Comparison of ENCODE assay signal across 8 cellular contexts in the genomic region with DNA sequence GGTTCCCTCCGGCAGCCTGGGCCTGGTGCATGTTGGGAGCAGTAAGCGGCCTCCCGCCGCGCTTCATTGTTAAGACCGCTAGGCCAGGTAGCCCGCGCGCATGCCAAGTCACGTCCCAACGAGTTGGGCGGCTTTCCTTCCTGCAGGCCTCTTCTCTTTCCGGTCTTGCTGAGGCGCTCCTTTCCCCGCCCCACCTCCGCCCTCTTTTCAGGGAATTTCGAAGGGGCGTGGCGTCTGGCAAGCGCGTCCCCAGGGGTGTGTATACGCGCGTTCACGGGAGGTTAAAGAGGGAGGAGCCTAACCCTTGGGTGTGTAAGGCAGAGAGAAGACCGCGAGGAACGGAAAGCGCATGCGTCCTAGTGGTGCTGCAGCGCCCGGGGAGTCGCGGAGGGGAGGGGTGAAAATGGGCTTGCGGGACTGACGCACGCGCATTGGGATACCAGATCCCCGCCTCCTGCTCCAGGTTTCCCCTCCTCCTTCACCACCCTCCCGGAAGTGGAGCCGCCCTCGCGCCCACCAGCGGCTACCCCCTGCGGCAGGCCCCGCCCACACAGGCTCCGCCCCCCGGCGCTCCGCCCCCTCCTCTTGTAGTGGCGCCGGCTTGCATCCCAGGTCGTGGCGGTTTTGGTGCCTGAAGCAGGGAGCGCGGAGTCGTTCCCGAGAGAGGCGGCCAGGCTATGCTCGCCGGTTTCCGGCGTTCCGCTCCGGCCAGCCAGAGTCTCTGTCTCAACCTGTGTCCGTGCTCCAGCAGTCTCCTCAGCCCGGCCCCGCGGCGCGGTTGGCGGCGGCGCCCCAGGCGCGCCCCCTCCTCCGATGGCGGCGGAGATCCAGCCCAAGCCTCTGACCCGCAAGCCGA. TPM values are rescaled to one million over a fixed set of nuclear protein-coding genes. Genes with fewer than 3 reads are reported as not detected.
DNase-seq lines count a peak whose midpoint lies in the region; TF ChIP-seq lines count a peak whose summit lies in the region.

Gene WDFY2 (plus strand): TSS at position 588 of the 856 bp plus-strand sequence. CDS start 226 bp downstream, at position 814.

- H3K4me3 ChIP-seq in NB4 (ENCODE audit: low read depth, low read length) (peak within 1 kb of the TSS; percentile 87), SK-N-MC (peak within 1 kb of the TSS; percentile 77)

- peak; percentile 94 for TF ChIP-seq POLR2A in NB4 (IDR thresholded peaks at IDR 0.05; ENCODE audit: extremely low read depth, insufficient read length)

- H3K27ac ChIP-seq in SK-N-MC: peak within 1 kb of the TSS; percentile 96

- peak within 1 kb of the TSS; percentile 94 for H3K27ac Mint-ChIP-seq in HFFc6

- H3K9me3 Mint-ChIP-seq in HFFc6: no peaks in the 10 kb centered on the region

- peaks cover 3% of the 10 kb centered on the region; the same call in 1 of the 2 replicates for H3K36me3 ChIP-seq in SK-N-MC (ENCODE audit: insufficient read depth, low read length)

- peaks cover 43% of the 10 kb centered on the region for H3K4me1 Mint-ChIP-seq in HFFc6 (ENCODE audit: low read depth)

- TF ChIP-seq CTCF in HFFc6 (IDR thresholded peaks at IDR 0.05) (no peak), NB4 (IDR thresholded peaks at IDR 0.05; ENCODE audit: low read depth, low read length) (no peak)

- peak within 1 kb of the TSS; percentile 64 for H3K9ac ChIP-seq in SK-N-MC (ENCODE audit: insufficient read length)

- H3K9me3 ChIP-seq in SK-N-MC (ENCODE audit: low read depth, low read length): no peaks in the 10 kb centered on the region

- DNase-seq in GM04504 (ENCODE audit: low read depth): peak; percentile 100
- DNase-seq in HFFc6: peak; percentile 99
- peak; percentile 100 for DNase-seq in NB4 (ENCODE audit: low read depth)
- DNase-seq in SK-N-MC (ENCODE audit: low read depth, low spot score): peak; percentile 99
- DNase-seq in activated naive CD4-positive, alpha-beta T cell treated with anti-CD3 and anti-CD28 coated beads, Interleukin-2, amount 50 U/mL, for 16 hours: peak; percentile 99
- peak; percentile 97 for DNase-seq in germinal center (ENCODE audit: low spot score)
- DNase-seq in non-pigmented ciliary epithelial cell (ENCODE audit: low read depth): peak; percentile 99
- DNase-seq in superior temporal gyrus (ENCODE audit: extremely low spot score): peak; percentile 99

- peaks cover 1% of the 10 kb centered on the region; the same call in 1 of the 2 replicates for H3K27me3 Mint-ChIP-seq in HFFc6 (ENCODE audit: insufficient read depth)

- peak within 1 kb of the TSS; percentile 99 for H3K4me3 Mint-ChIP-seq in HFFc6

- peaks cover 6% of the 10 kb centered on the region for H3K36me3 Mint-ChIP-seq in HFFc6 (ENCODE audit: low read depth)

RNA-seq across cellular contexts. Expression of gene WDFY2, which starts in this region (rescaled TPM):
- 10 to 100 TPM; 11.4 to 15.7 (median 13.4) TPM for total RNA-seq in HFFc6 (2021; fragmentation: NEBNext Ultra II Directional; extraction: Animal tissue kit (Norgen Biotek cat#: 25700))

Comparison
In these comparisons a context has a peak if more than half of its experiments do, and no peak if none do; other contexts are left out.
1. Peak in every context shown above with its lines: DNase-seq, H3K4me3 ChIP-seq and H3K27ac ChIP-seq.